In genomic region chr10:16853201-16853600, GRCh38 we compare ENCODE assay signal across 9 cellular contexts. TPM values are rescaled to one million over a fixed set of nuclear protein-coding genes. Genes with fewer than 3 reads are reported as not detected.
DNase-seq lines count a peak whose midpoint lies in the region; ATAC-seq and TF ChIP-seq lines count a peak whose summit lies in the region.
"Had no signal": no experiment of that assay in that cellular context is flagged by ENCODE, and none has a peak within 500 bp of the region (broad histone marks: within the 10 kb centered on the region; RNA-seq: fewer than 3 reads in every experiment).

No MANE protein-coding gene starts in this region.

- H3K4me1 Mint-ChIP-seq in WTC11 = peaks cover 52% of the 10 kb centered on the region
- no peaks in the 10 kb centered on the region for H3K4me1 Mint-ChIP-seq in T-helper 2 cell treated with Interferon-gamma antibody and Interleukin-4, amounts not matched to agents 5 μg/mL and 100 μg/mL, for 36 hours (ENCODE audit: low read depth)
- no peaks in the 10 kb centered on the region for H3K4me1 Mint-ChIP-seq in CD4-positive, alpha-beta T cell (ENCODE audit: low read depth)

- in situ Hi-C loops in Panc1 (cut with HindIII; ENCODE audit: low pct_unique_long_range_greater_than_20kb, low sequenced_read_pairs) = no loop called here

- H3K9me3 Mint-ChIP-seq in WTC11 = no peaks in the 10 kb centered on the region
- no peaks in the 10 kb centered on the region for H3K9me3 Mint-ChIP-seq in T-helper 2 cell treated with Interferon-gamma antibody and Interleukin-4, amounts not matched to agents 5 μg/mL and 100 μg/mL, for 36 hours
- H3K9me3 Mint-ChIP-seq in CD4-positive, alpha-beta T cell = no peaks in the 10 kb centered on the region

- intact Hi-C loops in right cardiac atrium (cut with DNase I) = no loop called here
- intact Hi-C loops in Panc1 (cut with micrococcal nuclease; ENCODE audit: unreplicated experiment) = no loop called here
- intact Hi-C loops in CD4-positive, alpha-beta T cell (cut with DNase I, micrococcal nuclease) = loop anchor here in 1 of 2 experiments (10.0 kb wide), 1 partner anchor 92 kb away; no protein-coding TSS in a partner anchor

- no TSS peak for BruUV-seq in Panc1 (replicated peaks; lab: Mats Ljungman, UMichigan)

- CTCF ChIA-PET in Panc1 (lab: Charles Lee) (interaction anchor here (0.6 kb wide), 1 partner anchor 1133 kb away, joined by 4 read pairs; the partner anchor contains the start of gene ITGA8), WTC11 (lab: Charles Lee) (interaction anchor here (0.6 kb wide), 1 partner anchor 442 kb away, joined by 3 read pairs; no protein-coding TSS in a partner anchor)
- CTCF ChIA-PET in CD4-positive, alpha-beta T cell (lab: Charles Lee) = interaction anchor here (1.0 kb wide), 1 partner anchor 375 kb away, joined by 4 read pairs; the partner anchor contains the start of gene VIM

- no peaks in the 10 kb centered on the region for H3K36me3 ChIP-seq in cardiac muscle cell
- H3K36me3 ChIP-seq in Panc1 (ENCODE audit: control insufficient read depth, insufficient read depth, low read length) = no peaks in the 10 kb centered on the region
- H3K36me3 ChIP-seq: heart left ventricle had no signal

- no peak overlapping the region for H3K27ac Mint-ChIP-seq in WTC11
- no peak overlapping the region for H3K27ac Mint-ChIP-seq in T-helper 2 cell treated with Interferon-gamma antibody and Interleukin-4, amounts not matched to agents 5 μg/mL and 100 μg/mL, for 36 hours
- no peak overlapping the region for H3K27ac Mint-ChIP-seq in CD4-positive, alpha-beta T cell

- no peaks in the 10 kb centered on the region for H3K9me3 ChIP-seq in cardiac muscle cell (ENCODE audit: low read depth)
- H3K9me3 ChIP-seq in right cardiac atrium (ENCODE audit: control insufficient read depth, low read length) = no peaks in the 10 kb centered on the region
- no peaks in the 10 kb centered on the region for H3K9me3 ChIP-seq in Panc1 (ENCODE audit: control insufficient read depth, insufficient read depth, low read depth, low read length)
- H3K9me3 ChIP-seq in CD4-positive, alpha-beta T cell (ENCODE audit: control insufficient read depth, low read length) = no peaks in the 10 kb centered on the region
- H3K9me3 ChIP-seq: heart left ventricle had no signal

- WGBS in right cardiac atrium = 45% methylated on average over 4 of the region's 4 CpGs

- H3K36me3 Mint-ChIP-seq in WTC11 = no peaks in the 10 kb centered on the region
- H3K36me3 Mint-ChIP-seq in T-helper 2 cell treated with Interferon-gamma antibody and Interleukin-4, amounts not matched to agents 5 μg/mL and 100 μg/mL, for 36 hours (ENCODE audit: low read depth) = no peaks in the 10 kb centered on the region
- no peaks in the 10 kb centered on the region for H3K36me3 Mint-ChIP-seq in CD4-positive, alpha-beta T cell (ENCODE audit: low read depth)

- H3K4me1 ChIP-seq in cardiac muscle cell (ENCODE audit: low read depth) = no peaks in the 10 kb centered on the region
- no peaks in the 10 kb centered on the region for H3K4me1 ChIP-seq in right cardiac atrium (ENCODE audit: control insufficient read depth, insufficient read depth, low read length)
- H3K4me1 ChIP-seq in Panc1 (ENCODE audit: control insufficient read depth, insufficient read depth, low read length) = peaks cover 11% of the 10 kb centered on the region

- no peaks in the 10 kb centered on the region for H3K27me3 ChIP-seq in cardiac muscle cell
- no peaks in the 10 kb centered on the region for H3K27me3 ChIP-seq in right cardiac atrium (ENCODE audit: control insufficient read depth, insufficient read depth)
- no peaks in the 10 kb centered on the region for H3K27me3 ChIP-seq in Panc1 (ENCODE audit: control insufficient read depth, insufficient read depth, low read length)
- no peaks in the 10 kb centered on the region for H3K27me3 ChIP-seq in CD4-positive, alpha-beta T cell (ENCODE audit: control insufficient read depth, insufficient read depth, low read length)
- H3K27me3 ChIP-seq: heart left ventricle had no signal

- peak; percentile 47 to 75 for DNase-seq in cardiac muscle cell (ENCODE audit: low read depth in 1 of 2, low spot score in 1 of 2)
- DNase-seq in right cardiac atrium = no peak
- no peak for DNase-seq in Panc1 (ENCODE audit: low read depth, low spot score)
- DNase-seq in fibroblast of pulmonary artery (ENCODE audit: low read depth) = peak; percentile 77
- DNase-seq in WTC11 (ENCODE audit: low spot score) = no peak
- no peak for DNase-seq in T-helper 2 cell treated with Interferon-gamma antibody and Interleukin-4, amounts not matched to agents 5 μg/mL and 100 μg/mL, for 36 hours (ENCODE audit: low spot score)
- no peak for DNase-seq in CD4-positive, alpha-beta T cell
- DNase-seq in COR-L47 (lab: John Stamatoyannopoulos, UW) = no peak
- DNase-seq: heart left ventricle had no signal

- no peak overlapping the region for H3K4me3 ChIP-seq in cardiac muscle cell
- no peak overlapping the region for H3K4me3 ChIP-seq in right cardiac atrium (ENCODE audit: low read length)
- H3K4me3 ChIP-seq in Panc1 (ENCODE audit: low read depth in 2 of 2, low read length in 2 of 2) = no peak overlapping the region
- no peak overlapping the region for H3K4me3 ChIP-seq in fibroblast of pulmonary artery (replicated peaks; ENCODE audit: low read depth, low read length)
- H3K4me3 ChIP-seq: heart left ventricle had no signal

- H3K27me3 Mint-ChIP-seq in WTC11 (ENCODE audit: low read depth) = no peaks in the 10 kb centered on the region
- H3K27me3 Mint-ChIP-seq in T-helper 2 cell treated with Interferon-gamma antibody and Interleukin-4, amounts not matched to agents 5 μg/mL and 100 μg/mL, for 36 hours (ENCODE audit: low read depth) = peaks cover 15% of the 10 kb centered on the region
- H3K27me3 Mint-ChIP-seq in CD4-positive, alpha-beta T cell = no peaks in the 10 kb centered on the region

- TF ChIP-seq CTCF in cardiac muscle cell (IDR thresholded peaks at IDR 0.05; ENCODE audit: low read depth, low read length) (peak; percentile 65), Panc1 (IDR thresholded peaks at IDR 0.05) (peak; percentile 39; the same call in 1 of the 2 replicates), fibroblast of pulmonary artery (IDR thresholded peaks at IDR 0.05; ENCODE audit: low read length, missing control alignments) (peak; percentile 66), WTC11 (IDR thresholded peaks at IDR 0.05) (no peak)
- no peak for TF ChIP-seq CTCF in CD4-positive, alpha-beta T cell (IDR thresholded peaks at IDR 0.05)

- POLR2A ChIA-PET in Panc1 (lab: Charles Lee) = no interaction called here
- POLR2A ChIA-PET in WTC11 (lab: Charles Lee) = no interaction called here
- POLR2A ChIA-PET in CD4-positive, alpha-beta T cell (lab: Charles Lee) = interaction anchor here (1.0 kb wide), 1 partner anchor 376 kb away, joined by 3 read pairs; no protein-coding TSS in a partner anchor

- H3K4me3 Mint-ChIP-seq in WTC11 = no peak overlapping the region
- H3K4me3 Mint-ChIP-seq in T-helper 2 cell treated with Interferon-gamma antibody and Interleukin-4, amounts not matched to agents 5 μg/mL and 100 μg/mL, for 36 hours = no peak overlapping the region
- no peak overlapping the region for H3K4me3 Mint-ChIP-seq in CD4-positive, alpha-beta T cell

- no peak overlapping the region for H3K27ac ChIP-seq in cardiac muscle cell
- H3K27ac ChIP-seq in right cardiac atrium (ENCODE audit: low read length) = no peak overlapping the region
- peak overlapping the region; percentile 57; the same call in 1 of the 2 replicates for H3K27ac ChIP-seq in Panc1 (ENCODE audit: low read length)
- H3K27ac ChIP-seq in CD4-positive, alpha-beta T cell (ENCODE audit: low read depth, low read length) = no peak overlapping the region
- H3K27ac ChIP-seq: heart left ventricle had no signal

- ATAC-seq in right cardiac atrium = no peak
- no peak for ATAC-seq in Panc1
- ATAC-seq in WTC11 = no peak
- no peak for ATAC-seq in CD4-positive, alpha-beta T cell (ENCODE audit: poor library complexity)
- ATAC-seq: heart left ventricle had no signal

TF ChIP-seq in WTC11, 78 proteins besides CTCF, POLR2A, EP300 and RAD21 (continues in another document):
- TF ChIP-seq NFE2L1 (CRISPR knock-in tag; IDR thresholded peaks at IDR 0.05) = no peak
- TF ChIP-seq, protein P1, sequence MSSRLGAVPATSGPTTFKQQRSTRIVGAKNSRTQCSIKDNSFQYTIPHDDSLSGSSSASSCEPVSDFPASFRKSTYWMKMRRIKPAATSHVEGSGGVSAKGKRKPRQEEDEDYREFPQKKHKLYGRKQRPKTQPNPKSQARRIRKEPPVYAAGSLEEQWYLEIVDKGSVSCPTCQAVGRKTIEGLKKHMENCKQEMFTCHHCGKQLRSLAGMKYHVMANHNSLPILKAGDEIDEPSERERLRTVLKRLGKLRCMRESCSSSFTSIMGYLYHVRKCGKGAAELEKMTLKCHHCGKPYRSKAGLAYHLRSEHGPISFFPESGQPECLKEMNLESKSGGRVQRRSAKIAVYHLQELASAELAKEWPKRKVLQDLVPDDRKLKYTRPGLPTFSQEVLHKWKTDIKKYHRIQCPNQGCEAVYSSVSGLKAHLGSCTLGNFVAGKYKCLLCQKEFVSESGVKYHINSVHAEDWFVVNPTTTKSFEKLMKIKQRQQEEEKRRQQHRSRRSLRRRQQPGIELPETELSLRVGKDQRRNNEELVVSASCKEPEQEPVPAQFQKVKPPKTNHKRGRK (CRISPR knock-in tag; IDR thresholded peaks at IDR 0.05; ENCODE audit: borderline replicate concordance) = no peak
- no peak for TF ChIP-seq USF1 (CRISPR knock-in tag; IDR thresholded peaks at IDR 0.05)
- TF ChIP-seq, protein P2, sequence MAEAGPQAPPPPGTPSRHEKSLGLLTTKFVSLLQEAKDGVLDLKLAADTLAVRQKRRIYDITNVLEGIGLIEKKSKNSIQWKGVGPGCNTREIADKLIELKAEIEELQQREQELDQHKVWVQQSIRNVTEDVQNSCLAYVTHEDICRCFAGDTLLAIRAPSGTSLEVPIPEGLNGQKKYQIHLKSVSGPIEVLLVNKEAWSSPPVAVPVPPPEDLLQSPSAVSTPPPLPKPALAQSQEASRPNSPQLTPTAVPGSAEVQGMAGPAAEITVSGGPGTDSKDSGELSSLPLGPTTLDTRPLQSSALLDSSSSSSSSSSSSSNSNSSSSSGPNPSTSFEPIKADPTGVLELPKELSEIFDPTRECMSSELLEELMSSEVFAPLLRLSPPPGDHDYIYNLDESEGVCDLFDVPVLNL (CRISPR knock-in tag; IDR thresholded peaks at IDR 0.05; ENCODE audit: borderline replicate concordance, low read depth) = no peak
- no peak for TF ChIP-seq NR2C2 (CRISPR knock-in tag; IDR thresholded peaks at IDR 0.05)

RNA-seq across cellular contexts. Expression of gene RSU1, which starts 36.0 kb away (rescaled TPM):
- total RNA-seq in cardiac muscle cell = 18.4 and 50.2 TPM in 2 replicates
- 47.1 and 69.7 TPM in 2 replicates for polyA plus RNA-seq in cardiac muscle cell
- total RNA-seq in right cardiac atrium = 10 to 100 TPM; 46.9 to 53.4 (median 49.5) TPM
- polyA plus RNA-seq in right cardiac atrium = 44.4 TPM
- total RNA-seq in Panc1 (2021; ENCODE audit: unreplicated experiment) = 55.6 TPM
- polyA plus RNA-seq in Panc1 (2012; ENCODE audit: insufficient read length) = 69.7 TPM
- total RNA-seq in WTC11 (2021) = 46.4 to 52.4 TPM (median 51.8 TPM) in 3 replicates
- 10 to 100 TPM; 26.2 to 28.8 TPM for total RNA-seq in CD4-positive, alpha-beta T cell

Comparison
In these comparisons a context has a peak if more than half of its experiments do, and no peak if none do; other contexts are left out.
1. DNase-seq: peak in cardiac muscle cell (2 of 2) and fibroblast of pulmonary artery (single experiment); none in right cardiac atrium (0 of 3), Panc1 (single experiment), WTC11 (single experiment), T-helper 2 cell treated with Interferon-gamma antibody and Interleukin-4, amounts not matched to agents 5 μg/mL and 100 μg/mL, for 36 hours (single experiment), CD4-positive, alpha-beta T cell (0 of 10) and COR-L47 (single experiment).
2. CTCF ChIP-seq: peak in cardiac muscle cell (single experiment), Panc1 (single experiment) and fibroblast of pulmonary artery (single experiment); none in WTC11 (single experiment) and CD4-positive, alpha-beta T cell (single experiment).